Comparison of ENCODE assay signal across 9 cellular contexts in the genomic region with DNA sequence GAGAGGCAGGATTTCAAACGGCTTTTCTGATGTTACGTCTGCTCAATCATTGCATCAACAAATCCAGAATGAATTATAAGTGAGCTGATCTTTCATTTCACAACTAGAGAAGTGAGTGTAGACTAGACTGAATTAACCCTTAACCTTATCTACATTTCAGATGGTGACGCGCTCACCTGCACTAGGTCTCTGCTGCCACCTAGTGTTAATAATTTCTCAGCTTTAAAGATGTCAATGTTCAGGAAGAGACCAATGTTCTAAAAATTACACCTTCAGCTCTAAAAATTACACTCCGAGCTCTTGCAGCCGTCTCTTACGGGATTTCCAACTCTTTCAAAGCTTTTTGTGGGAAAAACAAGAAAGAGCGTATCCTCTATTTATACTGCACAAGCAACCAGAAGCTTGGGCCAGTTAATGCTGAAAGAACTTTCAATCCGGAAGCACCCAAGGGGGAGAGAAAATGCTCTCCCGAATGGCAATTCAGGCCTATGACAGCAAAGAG.
A peak's percentile ranks its signal among the peaks of the same experiment; 100 is the strongest.
DNase-seq lines count a peak whose midpoint lies in the region; ATAC-seq, FAIRE-seq and TF ChIP-seq lines count a peak whose summit lies in the region.
"Had no signal": no experiment of that assay in that cellular context is flagged by ENCODE, and none has a peak within 500 bp of the region (broad histone marks: within the 10 kb centered on the region; RNA-seq: fewer than 3 reads in every experiment).

No MANE protein-coding gene starts in this region.

- no peaks in the 10 kb centered on the region for H3K9me3 Mint-ChIP-seq in glutamatergic neuron (ENCODE audit: unreplicated experiment)
- H3K9me3 Mint-ChIP-seq: central memory CD8-positive, alpha-beta T cell had no signal

- H3K27ac Mint-ChIP-seq in glutamatergic neuron (ENCODE audit: unreplicated experiment), result no peak overlapping the region

- no peaks in the 10 kb centered on the region for H3K9me3 ChIP-seq in cardiac muscle cell (ENCODE audit: low read depth)
- H3K9me3 ChIP-seq in small intestine (ENCODE audit: control insufficient read depth, low read depth), result no peaks in the 10 kb centered on the region

- H3K27me3 ChIP-seq in cardiac muscle cell (no peaks in the 10 kb centered on the region), small intestine (ENCODE audit: control insufficient read depth in 2 of 2, insufficient read depth in 2 of 2, low read length in 2 of 2) (no peaks in the 10 kb centered on the region)

- intact Hi-C loops in cardiac septum (cut with DNase I), result loop anchor here (2.0 kb wide), 2 partner anchors 50 to 154 kb away; no protein-coding TSS in a partner anchor

- H3K27ac ChIP-seq in cardiac muscle cell (no peak overlapping the region), VCaP (no peak overlapping the region), small intestine (ENCODE audit: low read depth in 1 of 2, low read length in 1 of 2) (no peak overlapping the region)

- peak; percentile 60 for DNase-seq in cardiac muscle cell (ENCODE audit: low read depth in 1 of 2, low spot score in 1 of 2)
- DNase-seq in cardiac septum (ENCODE audit: low spot score), result no peak
- DNase-seq in NCI-H146 treated with DMSO at 0.1 percent for 48 hours (lab: John Stamatoyannopoulos, UW; ENCODE audit: unreplicated experiment), result peak; percentile 42
- DNase-seq in glutamatergic neuron, result no peak
- DNase-seq in small intestine, result peak; percentile 70

- H3K4me3 ChIP-seq in cardiac muscle cell (no peak overlapping the region), small intestine (ENCODE audit: low read depth in 1 of 2, low read length in 2 of 2) (no peak overlapping the region)

- peaks cover 5% of the 10 kb centered on the region for H3K36me3 Mint-ChIP-seq in glutamatergic neuron (ENCODE audit: unreplicated experiment)

- no peaks in the 10 kb centered on the region for H3K36me3 ChIP-seq in cardiac muscle cell
- H3K36me3 ChIP-seq in small intestine (ENCODE audit: control insufficient read depth in 2 of 2, insufficient read depth in 2 of 2, low read length in 2 of 2), result no peaks in the 10 kb centered on the region

- no peaks in the 10 kb centered on the region for H3K4me1 Mint-ChIP-seq in glutamatergic neuron (ENCODE audit: low read depth, unreplicated experiment)
- H3K4me1 Mint-ChIP-seq: central memory CD8-positive, alpha-beta T cell had no signal

- TF ChIP-seq CTCF in cardiac muscle cell (IDR thresholded peaks at IDR 0.05; ENCODE audit: low read depth, low read length) (peak; percentile 63), VCaP (conservative IDR thresholded peaks at IDR 0.05) (peak; percentile 86), glutamatergic neuron (IDR thresholded peaks at IDR 0.05; ENCODE audit: partially characterized antibody, unreplicated experiment) (peak; percentile 81)

- H3K27me3 Mint-ChIP-seq in glutamatergic neuron (ENCODE audit: unreplicated experiment), result no peaks in the 10 kb centered on the region

- peak; percentile 75 for ATAC-seq in GM21786 (IDR thresholded peaks at IDR 0.05; ENCODE audit: unreplicated experiment)
- ATAC-seq in GM21528 (IDR thresholded peaks at IDR 0.05; ENCODE audit: low FRiP score, unreplicated experiment), result no peak

- WGBS in small intestine, 3 donors, result 19 to 30% (median 21%) methylated on average over 10 of the region's 10 CpGs

- no peak overlapping the region for H3K4me3 Mint-ChIP-seq in glutamatergic neuron (ENCODE audit: unreplicated experiment)
- H3K4me3 Mint-ChIP-seq: central memory CD8-positive, alpha-beta T cell had no signal

- no peaks in the 10 kb centered on the region for H3K4me1 ChIP-seq in cardiac muscle cell (ENCODE audit: low read depth)
- no peaks in the 10 kb centered on the region for H3K4me1 ChIP-seq in small intestine (ENCODE audit: control insufficient read depth in 2 of 2, insufficient read depth in 1 of 2, low read depth in 1 of 2, low read length in 1 of 2)

- FAIRE-seq in small intestine (lab: Jason Lieb, UNC), result no peak

Comparison
In these comparisons a context has a peak if more than half of its experiments do, and no peak if none do; other contexts are left out.
1. DNase-seq: peak in cardiac muscle cell (2 of 2), NCI-H146 treated with DMSO at 0.1 percent for 48 hours (single experiment) and small intestine (single experiment); none in cardiac septum (single experiment) and glutamatergic neuron (single experiment).
2. Peak in every context shown above with its lines, with median percentiles within 50 percentile points of each other: CTCF ChIP-seq.